Comparison of ENCODE assay signal across 36 cellular contexts in genomic region chr10:14328881-14329280, GRCh38.
"Had no signal": no experiment of that assay in that cellular context is flagged by ENCODE, and none has a peak within 500 bp of the region (broad histone marks: within the 10 kb centered on the region; RNA-seq: fewer than 3 reads in every experiment).

No MANE protein-coding gene starts in this region.

- H3K27ac ChIP-seq: brain microvascular endothelial cell, Peyer's patch, SJSA1 had no signal

- H3K4me3 ChIP-seq: MG63, Peyer's patch, SJSA1 had no signal

- H3K4me3 Mint-ChIP-seq: activated CD4-positive, alpha-beta T cell treated with anti-CD3 and anti-CD28 coated beads for 36 hours; activated CD4-positive, alpha-beta T cell treated with anti-CD3 and anti-CD28 coated beads, Interleukin-2, amount 10 ng/mL, durations not matched to agents 7 days and 5 days; activated CD8-positive, alpha-beta T cell treated with anti-CD3 and anti-CD28 coated beads, Interleukin-2, amount 10 ng/mL, durations not matched to agents 7 days and 5 days; activated naive CD4-positive, alpha-beta T cell treated with anti-CD3 and anti-CD28 coated beads, Interleukin-2, amount 10 ng/mL, durations not matched to agents 7 days and 5 days; activated naive CD8-positive, alpha-beta T cell; activated T-cell treated with anti-CD3 and anti-CD28 coated beads, Interleukin-2, amount 50 U/mL, for 4 hours; T-helper 1 cell treated with Interleukin-12 subunit alpha and Interleukin-12 subunit beta and Interleukin-4 antibody, amounts not matched to agents 30 μg/mL and 1 μg/mL, for 36 hours; T-helper 2 cell treated with Interferon-gamma antibody and Interleukin-4, amounts not matched to agents 5 μg/mL and 100 μg/mL, for 36 hours had no signal

- H3K36me3 Mint-ChIP-seq: activated naive CD4-positive, alpha-beta T cell treated with anti-CD3 and anti-CD28 coated beads, Interleukin-2, amount 10 ng/mL, durations not matched to agents 7 days and 5 days; activated naive CD8-positive, alpha-beta T cell; WTC11 had no signal

- ATAC-seq: activated CD4-positive, alpha-beta T cell treated with anti-CD3 and anti-CD28 coated beads for 36 hours; activated CD4-positive, CD25-positive, alpha-beta regulatory T cell treated with anti-CD3 and anti-CD28 coated beads, Interleukin-2, amount 50 U/mL, for 24 hours; activated CD8-positive, alpha-beta T cell treated with anti-CD3 and anti-CD28 coated beads, Interleukin-2, amount 10 ng/mL, durations not matched to agents 7 days and 5 days; activated T-cell treated with anti-CD3 and anti-CD28 coated beads, Interleukin-2, amount 50 U/mL, for 4 hours; PC-3 had no signal

- DNase-seq: activated CD4-positive, alpha-beta T cell treated with anti-CD3 and anti-CD28 coated beads for 36 hours; activated CD4-positive, alpha-beta T cell treated with anti-CD3 and anti-CD28 coated beads, Interleukin-2, amount 10 ng/mL, durations not matched to agents 7 days and 5 days; activated CD4-positive, alpha-beta T cell treated with anti-CD3 and anti-CD28 coated beads, Interleukin-2, amount 50 U/mL, for 48 hours; activated CD8-positive, alpha-beta memory T cell treated with anti-CD3 and anti-CD28 coated beads, Interleukin-2, amount 50 U/mL, for 4 hours; activated CD8-positive, alpha-beta T cell treated with anti-CD3 and anti-CD28 coated beads, Interleukin-2, amount 10 ng/mL, durations not matched to agents 7 days and 5 days; activated effector memory CD4-positive, alpha-beta T cell treated with Interleukin-2 at 50 U/mL for 16 hours; activated naive CD4-positive, alpha-beta T cell treated with anti-CD3 and anti-CD28 coated beads, Interleukin-2, amount 10 ng/mL, durations not matched to agents 7 days and 5 days; activated T-cell treated with anti-CD3 and anti-CD28 coated beads for 4 hours; activated T-cell treated with anti-CD3 and anti-CD28 coated beads, Interleukin-2, amount 50 U/mL, for 4 hours; amniotic stem cell; aorta; brain microvascular endothelial cell; central memory CD4-positive, alpha-beta T cell; Karpas-422; KBM-7; MG63; NCI-H1048; NCI-H1105 treated with DMSO at 0.1 percent for 48 hours; NCI-H1436; NCI-H1694 treated with DMSO at 0.1 percent for 48 hours; NCI-H2029; NCI-H510A treated with DMSO at 0.1 percent for 48 hours; NCI-H526 treated with DMSO at 0.1 percent for 48 hours; NCI-H82; NK-92 treated with Interleukin-12 subunit alpha and Interleukin-12 subunit beta, amount 100 ng/mL, for 24 hours; PC-3; Peyer's patch; RPMI8226; SHP77 treated with DMSO at 0.1 percent for 48 hours; SK-N-SH had no signal

- H3K36me3 ChIP-seq: brain microvascular endothelial cell, MG63, Peyer's patch, SJSA1 had no signal

- H3K9ac ChIP-seq: SK-N-SH had no signal

- H3K9me3 Mint-ChIP-seq: activated CD4-positive, alpha-beta T cell treated with anti-CD3 and anti-CD28 coated beads, Interleukin-2, amount 10 ng/mL, durations not matched to agents 7 days and 5 days; activated naive CD4-positive, alpha-beta T cell treated with anti-CD3 and anti-CD28 coated beads, Interleukin-2, amount 10 ng/mL, durations not matched to agents 7 days and 5 days; activated T-cell treated with anti-CD3 and anti-CD28 coated beads, Interleukin-2, amount 50 U/mL, for 4 hours; T-helper 1 cell treated with Interleukin-12 subunit alpha and Interleukin-12 subunit beta and Interleukin-4 antibody, amounts not matched to agents 30 μg/mL and 1 μg/mL, for 36 hours; T-helper 2 cell treated with Interferon-gamma antibody and Interleukin-4, amounts not matched to agents 5 μg/mL and 100 μg/mL, for 36 hours; WTC11 had no signal

- H3K27me3 ChIP-seq: brain microvascular endothelial cell, MG63, Peyer's patch had no signal

- H3K27ac Mint-ChIP-seq: activated CD4-positive, alpha-beta T cell treated with anti-CD3 and anti-CD28 coated beads for 36 hours; activated CD4-positive, alpha-beta T cell treated with anti-CD3 and anti-CD28 coated beads, Interleukin-2, amount 10 ng/mL, durations not matched to agents 7 days and 5 days; activated CD8-positive, alpha-beta T cell treated with anti-CD3 and anti-CD28 coated beads, Interleukin-2, amount 10 ng/mL, durations not matched to agents 7 days and 5 days; activated naive CD4-positive, alpha-beta T cell treated with anti-CD3 and anti-CD28 coated beads, Interleukin-2, amount 10 ng/mL, durations not matched to agents 7 days and 5 days; activated naive CD8-positive, alpha-beta T cell; T-helper 1 cell treated with Interleukin-12 subunit alpha and Interleukin-12 subunit beta and Interleukin-4 antibody, amounts not matched to agents 30 μg/mL and 1 μg/mL, for 36 hours; T-helper 2 cell treated with Interferon-gamma antibody and Interleukin-4, amounts not matched to agents 5 μg/mL and 100 μg/mL, for 36 hours had no signal

- H3K4me1 ChIP-seq: Peyer's patch had no signal

- H3K4me1 Mint-ChIP-seq: activated CD4-positive, alpha-beta T cell treated with anti-CD3 and anti-CD28 coated beads for 36 hours; activated CD4-positive, alpha-beta T cell treated with anti-CD3 and anti-CD28 coated beads, Interleukin-2, amount 10 ng/mL, durations not matched to agents 7 days and 5 days; activated naive CD4-positive, alpha-beta T cell treated with anti-CD3 and anti-CD28 coated beads, Interleukin-2, amount 10 ng/mL, durations not matched to agents 7 days and 5 days had no signal

- H3K9me3 ChIP-seq: Peyer's patch, SJSA1, SK-N-SH had no signal
